12 cellular contexts compared by ENCODE assay signal in genomic region chr9:90827181-90827866, GRCh38. TPM values are rescaled to one million over a fixed set of nuclear protein-coding genes. Genes with fewer than 3 reads are reported as not detected.
DNase-seq lines count a peak whose midpoint lies in the region; ATAC-seq and TF ChIP-seq lines count a peak whose summit lies in the region.
"Had no signal": no experiment of that assay in that cellular context is flagged by ENCODE, and none has a peak within 500 bp of the region (broad histone marks: within the 10 kb centered on the region; RNA-seq: fewer than 3 reads in every experiment).

No MANE protein-coding gene starts in this region.

- TF ChIP-seq CTCF in left ventricle myocardium inferior (IDR thresholded peaks at IDR 0.05; ENCODE audit: borderline replicate concordance) (no peak), transverse colon (IDR thresholded peaks at IDR 0.05) (no peak), suprapubic skin (IDR thresholded peaks at IDR 0.05) (no peak)

- TF ChIP-seq EP300 in transverse colon (IDR thresholded peaks at IDR 0.05; ENCODE audit: low read depth): no peak
- no peak for TF ChIP-seq EP300 in suprapubic skin (IDR thresholded peaks at IDR 0.05)

- WGBS in transverse colon (ENCODE audit: low coverage in 1 of 2), 2 donors: 59 to 74% methylated on average over 7 to 8 of the region's 8 CpGs
- 70% methylated on average over 8 of the region's 8 CpGs for WGBS in suprapubic skin

- H3K36me3 Mint-ChIP-seq in activated CD4-positive, alpha-beta T cell treated with anti-CD3 and anti-CD28 coated beads, Interleukin-2, amount 10 ng/mL, durations not matched to agents 24 days and 14 days (ENCODE audit: low read depth): no peaks in the 10 kb centered on the region

- peaks cover 3% of the 10 kb centered on the region for H3K9me3 Mint-ChIP-seq in activated CD4-positive, alpha-beta T cell treated with anti-CD3 and anti-CD28 coated beads, Interleukin-2, amount 10 ng/mL, durations not matched to agents 24 days and 14 days

- TF ChIP-seq POLR2A in transverse colon (IDR thresholded peaks at IDR 0.05): no peak
- no peak for TF ChIP-seq POLR2A in suprapubic skin (IDR thresholded peaks at IDR 0.05)

- peaks cover 57% of the 10 kb centered on the region for H3K27me3 ChIP-seq in left ventricle myocardium inferior (ENCODE audit: low read depth)
- no peaks in the 10 kb centered on the region for H3K27me3 ChIP-seq in transverse colon
- no peaks in the 10 kb centered on the region for H3K27me3 ChIP-seq in suprapubic skin
- H3K27me3 ChIP-seq: pancreas, vagina had no signal

- no peak overlapping the region for H3K4me3 Mint-ChIP-seq in activated CD4-positive, alpha-beta T cell treated with anti-CD3 and anti-CD28 coated beads, Interleukin-2, amount 10 ng/mL, durations not matched to agents 24 days and 14 days

- peaks cover 14% of the 10 kb centered on the region for H3K9me3 ChIP-seq in left ventricle myocardium inferior (replicated peaks)
- H3K9me3 ChIP-seq in transverse colon: no peaks in the 10 kb centered on the region
- no peaks in the 10 kb centered on the region for H3K9me3 ChIP-seq in suprapubic skin
- H3K9me3 ChIP-seq: pancreas, vagina had no signal

- DNase-seq in Right ventricle myocardium inferior (ENCODE audit: missing footprints) (no peak), left ventricle myocardium inferior (no peak), SKM-1 (lab: John Stamatoyannopoulos, UW; ENCODE audit: unreplicated experiment) (peak; percentile 45), transverse colon (peak; percentile 39), HCEC 1CT (no peak), suprapubic skin (ENCODE audit: low spot score in 2 of 2) (no peak)
- no peak for DNase-seq in activated CD4-positive, alpha-beta T cell treated with anti-CD3 and anti-CD28 coated beads, Interleukin-2, amount 10 ng/mL, durations not matched to agents 24 days and 14 days
- DNase-seq: activated CD4-positive, alpha-beta T cell treated with anti-CD3 and anti-CD28 coated beads, Interleukin-2, amount 50 U/mL, for 1 hour; IMR-90; pancreas had no signal

- H3K27me3 Mint-ChIP-seq in activated CD4-positive, alpha-beta T cell treated with anti-CD3 and anti-CD28 coated beads, Interleukin-2, amount 10 ng/mL, durations not matched to agents 24 days and 14 days: peaks cover 32% of the 10 kb centered on the region

- H3K4me3 ChIP-seq in left ventricle myocardium inferior (no peak overlapping the region), transverse colon (no peak overlapping the region), suprapubic skin (no peak overlapping the region)
- H3K4me3 ChIP-seq: pancreas, vagina had no signal

- intact Hi-C loops in Right ventricle myocardium inferior (cut with DNase I): no loop called here
- intact Hi-C loops in left ventricle myocardium inferior (cut with micrococcal nuclease): no loop called here
- intact Hi-C loops in transverse colon (cut with DNase I; ENCODE audit: low total_unique reads): no loop called here
- intact Hi-C loops in activated CD4-positive, alpha-beta T cell treated with anti-CD3 and anti-CD28 coated beads, Interleukin-2, amount 10 ng/mL, durations not matched to agents 24 days and 14 days (cut with micrococcal nuclease): no loop called here

- H3K36me3 ChIP-seq in left ventricle myocardium inferior: peaks cover 4% of the 10 kb centered on the region
- H3K36me3 ChIP-seq in transverse colon: peaks cover 0 to 6% (median 0%) of the 10 kb centered on the region in 4 donors
- no peaks in the 10 kb centered on the region for H3K36me3 ChIP-seq in suprapubic skin
- H3K36me3 ChIP-seq: pancreas had no signal

- peak; percentile 46 for ATAC-seq in Right ventricle myocardium inferior
- ATAC-seq in HG03064 (IDR thresholded peaks at IDR 0.05; ENCODE audit: low read depth, unreplicated experiment): peak; percentile 54

- no peak overlapping the region for H3K27ac Mint-ChIP-seq in activated CD4-positive, alpha-beta T cell treated with anti-CD3 and anti-CD28 coated beads, Interleukin-2, amount 10 ng/mL, durations not matched to agents 24 days and 14 days

- H3K4me1 Mint-ChIP-seq in activated CD4-positive, alpha-beta T cell treated with anti-CD3 and anti-CD28 coated beads, Interleukin-2, amount 10 ng/mL, durations not matched to agents 24 days and 14 days: no peaks in the 10 kb centered on the region

- in situ Hi-C loops in transverse colon (cut with MboI; ENCODE audit: low pct_ligation_motif_present in 1 of 4, low pct_unique_long_range_greater_than_20kb in 1 of 4, low sequenced_read_pairs in 3 of 4): no loop called here

- H3K4me1 ChIP-seq in left ventricle myocardium inferior (no peaks in the 10 kb centered on the region), transverse colon (peaks cover 0 to 4% (median 0%) of the 10 kb centered on the region in 4 donors), suprapubic skin (no peaks in the 10 kb centered on the region)
- H3K4me1 ChIP-seq: vagina had no signal

- H3K27ac ChIP-seq in left ventricle myocardium inferior (replicated peaks) (no peak overlapping the region), transverse colon (peak overlapping the region in 2 of 4 donors; percentile 27 to 51), suprapubic skin (no peak overlapping the region)
- H3K27ac ChIP-seq: pancreas, vagina had no signal

RNA-seq across cellular contexts. Expression of gene SYK, which starts 25.7 kb away (rescaled TPM):
- total RNA-seq in Right ventricle myocardium inferior: 4.2 TPM
- 5.4 TPM for total RNA-seq in left ventricle myocardium inferior
- total RNA-seq in transverse colon: 100 to 1,000 TPM in 1 of 4 donors, 10 to 100 TPM in 3; 32.2 to 534 (median 34.3) TPM
- total RNA-seq in suprapubic skin: 10 to 100 TPM; 22.0 to 31.6 (median 25.0) TPM
- 0.05 and 0.16 TPM in 2 replicates for total RNA-seq in activated CD4-positive, alpha-beta T cell treated with anti-CD3 and anti-CD28 coated beads, Interleukin-2, amount 10 ng/mL, durations not matched to agents 24 days and 14 days
- total RNA-seq: IMR-90 had no signal

Comparison
In these comparisons a context has a peak if more than half of its experiments do, and no peak if none do; other contexts are left out.
1. DNase-seq: peak in SKM-1 (single experiment) and transverse colon (single experiment); none in Right ventricle myocardium inferior (single experiment), left ventricle myocardium inferior (single experiment), HCEC 1CT (single experiment), suprapubic skin (0 of 2) and activated CD4-positive, alpha-beta T cell treated with anti-CD3 and anti-CD28 coated beads, Interleukin-2, amount 10 ng/mL, durations not matched to agents 24 days and 14 days (single experiment).